ENCODE assay signal across 13 cellular contexts in genomic region chr14:91125271-91125661, GRCh38. TPM values are rescaled to one million over a fixed set of nuclear protein-coding genes. Genes with fewer than 3 reads are reported as not detected.
DNase-seq lines count a peak whose midpoint lies in the region; ATAC-seq and TF ChIP-seq lines count a peak whose summit lies in the region.
"Had no signal": no experiment of that assay in that cellular context is flagged by ENCODE, and none has a peak within 500 bp of the region (broad histone marks: within the 10 kb centered on the region; RNA-seq: fewer than 3 reads in every experiment).

No MANE protein-coding gene starts in this region.

- ATAC-seq in activated CD4-positive, alpha-beta T cell treated with anti-CD3 and anti-CD28 coated beads for 36 hours: no peak
- peak; percentile 57 for ATAC-seq in left lobe of liver

- H3K4me3 ChIP-seq in mammary epithelial cell (replicated peaks in 1 of 3; ENCODE audit: insufficient read depth in 1 of 3, low read depth in 2 of 3, low read length in 3 of 3) (no peak overlapping the region), stomach (no peak overlapping the region)
- H3K4me3 ChIP-seq: testis had no signal

- no peaks in the 10 kb centered on the region for H4K20me1 ChIP-seq in mammary epithelial cell (ENCODE audit: insufficient read depth, low read length)

- H3K4me1 ChIP-seq in mammary epithelial cell (ENCODE audit: insufficient read depth, low read length) (peaks cover 24% of the 10 kb centered on the region), stomach (peaks cover 8 to 64% (median 39%) of the 10 kb centered on the region in 4 donors)
- H3K4me1 ChIP-seq: testis had no signal

- no peak overlapping the region for H3K4me3 Mint-ChIP-seq in activated CD4-positive, alpha-beta T cell treated with anti-CD3 and anti-CD28 coated beads, Interleukin-2, amount 10 ng/mL, durations not matched to agents 7 days and 5 days
- no peak overlapping the region for H3K4me3 Mint-ChIP-seq in activated CD4-positive, alpha-beta T cell treated with anti-CD3 and anti-CD28 coated beads for 36 hours

- CTCF ChIA-PET in activated CD4-positive, alpha-beta T cell treated with anti-CD3 and anti-CD28 coated beads, Interleukin-2, amount 10 ng/mL, durations not matched to agents 7 days and 5 days (lab: Charles Lee): interaction anchor here (0.7 to 2.5 kb wide), 3 partner anchors 10 to 13 kb away, joined by 3 to 8 read pairs (median 5); partner anchors contain the start of gene DGLUCY
- CTCF ChIA-PET in activated CD4-positive, alpha-beta T cell treated with anti-CD3 and anti-CD28 coated beads for 36 hours (lab: Charles Lee): no interaction called here
- CTCF ChIA-PET in mammary epithelial cell (lab: Charles Lee; ENCODE audit: low non-redundant PET): no interaction called here

- peaks cover 76% of the 10 kb centered on the region for H3K36me3 Mint-ChIP-seq in activated CD4-positive, alpha-beta T cell treated with anti-CD3 and anti-CD28 coated beads, Interleukin-2, amount 10 ng/mL, durations not matched to agents 7 days and 5 days (ENCODE audit: low read depth)
- peaks cover 33% of the 10 kb centered on the region for H3K36me3 Mint-ChIP-seq in activated CD4-positive, alpha-beta T cell treated with anti-CD3 and anti-CD28 coated beads for 36 hours (ENCODE audit: low read depth)

- no peaks in the 10 kb centered on the region for H3K27me3 ChIP-seq in mammary epithelial cell (ENCODE audit: insufficient read depth, low read length)
- no peaks in the 10 kb centered on the region for H3K27me3 ChIP-seq in stomach
- H3K27me3 ChIP-seq: testis had no signal

- H3K79me2 ChIP-seq in mammary epithelial cell (ENCODE audit: insufficient read depth, low read length): peaks cover 31% of the 10 kb centered on the region

- no peak overlapping the region for H3K9ac ChIP-seq in mammary epithelial cell (ENCODE audit: insufficient read depth, low read length)

- BruUV-seq in mammary epithelial cell (replicated peaks; lab: Mats Ljungman, UMichigan): TSS peak; percentile 18

- H3K4me1 Mint-ChIP-seq in activated CD4-positive, alpha-beta T cell treated with anti-CD3 and anti-CD28 coated beads, Interleukin-2, amount 10 ng/mL, durations not matched to agents 7 days and 5 days: peaks cover 39% of the 10 kb centered on the region
- peaks cover 32% of the 10 kb centered on the region for H3K4me1 Mint-ChIP-seq in activated CD4-positive, alpha-beta T cell treated with anti-CD3 and anti-CD28 coated beads for 36 hours

- no peaks in the 10 kb centered on the region for H3K27me3 Mint-ChIP-seq in activated CD4-positive, alpha-beta T cell treated with anti-CD3 and anti-CD28 coated beads, Interleukin-2, amount 10 ng/mL, durations not matched to agents 7 days and 5 days
- no peaks in the 10 kb centered on the region for H3K27me3 Mint-ChIP-seq in activated CD4-positive, alpha-beta T cell treated with anti-CD3 and anti-CD28 coated beads for 36 hours

- H3K27ac Mint-ChIP-seq in activated CD4-positive, alpha-beta T cell treated with anti-CD3 and anti-CD28 coated beads, Interleukin-2, amount 10 ng/mL, durations not matched to agents 7 days and 5 days: peak overlapping the region; percentile 11
- no peak overlapping the region for H3K27ac Mint-ChIP-seq in activated CD4-positive, alpha-beta T cell treated with anti-CD3 and anti-CD28 coated beads for 36 hours

- H3K9me3 Mint-ChIP-seq in activated CD4-positive, alpha-beta T cell treated with anti-CD3 and anti-CD28 coated beads, Interleukin-2, amount 10 ng/mL, durations not matched to agents 7 days and 5 days: peaks cover 10% of the 10 kb centered on the region
- H3K9me3 Mint-ChIP-seq in activated CD4-positive, alpha-beta T cell treated with anti-CD3 and anti-CD28 coated beads for 36 hours (ENCODE audit: low read depth): no peaks in the 10 kb centered on the region

- TF ChIP-seq CTCF in mammary epithelial cell (conservative IDR thresholded peaks at IDR 0.05 in 1 of 2, IDR thresholded peaks at IDR 0.05 in 1 of 2; ENCODE audit: extremely low read depth in 1 of 2, insufficient read depth in 1 of 2, low read depth in 1 of 2, low read length in 2 of 2) (no peak), stomach (IDR thresholded peaks at IDR 0.05) (no peak)

- no peak overlapping the region for H3K27ac ChIP-seq in mammary epithelial cell (ENCODE audit: insufficient read depth, low read depth, low read length)
- H3K27ac ChIP-seq in stomach: peak overlapping the region; percentile 71 to 88 (median 76)
- H3K27ac ChIP-seq: testis had no signal

- H2AFZ ChIP-seq in mammary epithelial cell (ENCODE audit: low read depth, low read length): no peak overlapping the region

- DNase-seq in activated CD4-positive, alpha-beta T cell treated with anti-CD3 and anti-CD28 coated beads, Interleukin-2, amount 10 ng/mL, durations not matched to agents 7 days and 5 days: no peak
- DNase-seq in activated CD4-positive, alpha-beta T cell treated with anti-CD3 and anti-CD28 coated beads for 36 hours: no peak
- DNase-seq in mammary epithelial cell (no peak), left lobe of liver (ENCODE audit: low spot score) (no peak), stomach (no peak), ACHN (no peak), ureter (ENCODE audit: low spot score) (no peak)
- DNase-seq in activated CD4-positive, alpha-beta T cell treated with anti-CD3 and anti-CD28 coated beads for 1 hour: no peak
- DNase-seq: dermis blood vessel endothelial cell; MM.1S; stimulated activated CD4-positive, alpha-beta T cell treated with anti-CD3 and anti-CD28 coated beads, Interleukin-1b, Interleukin-23, amount 100 ng/mL, for 48 hours; T-helper 9 cell; testis had no signal

- TF ChIP-seq EP300 in stomach (IDR thresholded peaks at IDR 0.05): no peak

- POLR2A ChIA-PET in activated CD4-positive, alpha-beta T cell treated with anti-CD3 and anti-CD28 coated beads, Interleukin-2, amount 10 ng/mL, durations not matched to agents 7 days and 5 days (lab: Charles Lee): no interaction called here
- POLR2A ChIA-PET in activated CD4-positive, alpha-beta T cell treated with anti-CD3 and anti-CD28 coated beads for 36 hours (lab: Charles Lee): no interaction called here

- intact Hi-C loops in activated CD4-positive, alpha-beta T cell treated with anti-CD3 and anti-CD28 coated beads for 36 hours (cut with DNase I, micrococcal nuclease): no loop called here
- intact Hi-C loops in mammary epithelial cell (cut with micrococcal nuclease) (no loop called here), stomach (cut with DNase I; ENCODE audit: low total_unique reads) (no loop called here)

- no peak for TF ChIP-seq POLR2A in stomach (IDR thresholded peaks at IDR 0.05)

- no peak overlapping the region for H3K4me2 ChIP-seq in mammary epithelial cell (ENCODE audit: insufficient read depth, low read depth, low read length)

- in situ Hi-C loops in mammary epithelial cell (cut with MboI; ENCODE audit: low sequenced_read_pairs in 2 of 2) (no loop called here), ACHN (cut with HindIII; ENCODE audit: low pct_ligation_motif_present, low pct_unique_long_range_greater_than_20kb, low sequenced_read_pairs) (no loop called here)

- dilution Hi-C loops in mammary epithelial cell (cut with HindIII; ENCODE audit: low sequenced_read_pairs): no loop called here

- H3K36me3 ChIP-seq in mammary epithelial cell (ENCODE audit: insufficient read depth, low read length) (no peaks in the 10 kb centered on the region), stomach (peaks cover 10 to 33% (median 21%) of the 10 kb centered on the region in 4 donors)

- H3K9me3 ChIP-seq in mammary epithelial cell (replicated peaks; ENCODE audit: insufficient read depth, low read length) (peaks cover 15% of the 10 kb centered on the region), stomach (no peaks in the 10 kb centered on the region)
- H3K9me3 ChIP-seq: testis had no signal

- 98% methylated on average over 7 of the region's 7 CpGs for WGBS in mammary epithelial cell (ENCODE audit: low coverage, missing lambda C conversion rate)
- 72 to 80% (median 74%) methylated on average over 7 of the region's 7 CpGs for WGBS in stomach, 5 donors

RNA-seq across cellular contexts. Expression of gene DGLUCY, which starts 11.4 kb away (rescaled TPM):
- 100 to 1,000 TPM; 109 to 110 TPM for total RNA-seq in activated CD4-positive, alpha-beta T cell treated with anti-CD3 and anti-CD28 coated beads, Interleukin-2, amount 10 ng/mL, durations not matched to agents 7 days and 5 days
- total RNA-seq in activated CD4-positive, alpha-beta T cell treated with anti-CD3 and anti-CD28 coated beads for 36 hours: 10 to 100 TPM; 46.3 to 55.2 TPM
- total RNA-seq in mammary epithelial cell: 10 to 100 TPM; 38.0 to 41.1 TPM
- polyA plus RNA-seq in mammary epithelial cell: 17.9 TPM
- 33.6 TPM for polyA minus RNA-seq in mammary epithelial cell
- 53.1 TPM for total RNA-seq in left lobe of liver
- 100 to 1,000 TPM in 2 of 5 donors, 10 to 100 TPM in 3; 54.3 to 122 (median 87.9) TPM for total RNA-seq in stomach
- 10 to 100 TPM; 24.1 to 32.9 (median 28.9) TPM for polyA plus RNA-seq in stomach
- total RNA-seq in ureter: 141 TPM
